30 cellular contexts compared by ENCODE assay signal in genomic region chr10:5917305-5917704, GRCh38.
"Had no signal": no experiment of that assay in that cellular context is flagged by ENCODE, and none has a peak within 500 bp of the region (broad histone marks: within the 10 kb centered on the region; RNA-seq: fewer than 3 reads in every experiment).

No MANE protein-coding gene starts in this region.

- FAIRE-seq: TTC549 had no signal

- H3K4me1 ChIP-seq: ascending aorta had no signal

- H3K4me3 ChIP-seq: ascending aorta, cardiac muscle cell had no signal

- H3K27me3 ChIP-seq: ascending aorta, cardiac muscle cell had no signal

- H3K27ac ChIP-seq: ascending aorta, cardiac muscle cell, VCaP had no signal

- DNase-seq: activated B cell treated with CpG ODN at 0.5 μM for 24 hours; activated CD4-positive, alpha-beta memory T cell treated with anti-CD3 and anti-CD28 coated beads, Interleukin-2, amount 10 ng/mL, durations not matched to agents 7 days and 5 days; activated CD4-positive, alpha-beta T cell treated with anti-CD3 and anti-CD28 coated beads for 4 hours; activated CD4-positive, alpha-beta T cell treated with anti-CD3 and anti-CD28 coated beads, Interleukin-2, amount 10 ng/mL, durations not matched to agents 24 days and 14 days; activated CD4-positive, alpha-beta T cell treated with anti-CD3 and anti-CD28 coated beads, Interleukin-2, amount 50 U/mL, for 1 hour; activated CD4-positive, alpha-beta T cell treated with anti-CD3 and anti-CD28 coated beads, Interleukin-2, amount 50 U/mL, for 4 hours; activated CD4-positive, CD25-positive, alpha-beta regulatory T cell treated with anti-CD3 and anti-CD28 coated beads, Interleukin-2, amount 50 U/mL, for 72 hours; activated CD8-positive, alpha-beta memory T cell treated with anti-CD3 and anti-CD28 coated beads for 24 hours; activated CD8-positive, alpha-beta memory T cell treated with anti-CD3 and anti-CD28 coated beads, Interleukin-2, amount 10 ng/mL, durations not matched to agents 7 days and 5 days; activated CD8-positive, alpha-beta memory T cell treated with anti-CD3 and anti-CD28 coated beads, Interleukin-2, amount 50 U/mL, for 48 hours; activated CD8-positive, alpha-beta T cell treated with anti-CD3 and anti-CD28 coated beads, Interleukin-2, amount 10 ng/mL, durations not matched to agents 7 days and 5 days; activated effector memory CD4-positive, alpha-beta T cell treated with Interleukin-2 at 50 U/mL for 16 hours; activated gamma-delta T cell; activated naive CD4-positive, alpha-beta T cell treated with anti-CD3 and anti-CD28 coated beads, Interleukin-2, amount 10 ng/mL, durations not matched to agents 7 days and 5 days; activated naive CD4-positive, alpha-beta T cell treated with Interleukin-2 at 50 U/mL for 16 hours; activated naive CD8-positive, alpha-beta T cell treated with anti-CD3 and anti-CD28 coated beads, Interleukin-2, amount 10 ng/mL, durations not matched to agents 7 days and 5 days; activated naive CD8-positive, alpha-beta T cell treated with anti-CD3 and anti-CD28 coated beads, Interleukin-2, amount 50 U/mL, for 24 hours; activated T-cell treated with anti-CD3 and anti-CD28 coated beads, Interleukin-2, amount 50 U/mL, for 1 hour; activated T-cell treated with anti-CD3 and anti-CD28 coated beads, Interleukin-2, amount 50 U/mL, for 4 hours; amygdala; anterior cingulate cortex; cerebellar nuclear complex; SW 1271; T-helper 1 cell; T-helper 2 cell; T-helper 9 cell had no signal

- H3K9me3 ChIP-seq: ascending aorta had no signal

- ATAC-seq: activated CD8-positive, alpha-beta memory T cell treated with anti-CD3 and anti-CD28 coated beads, Interleukin-2, amount 10 ng/mL, durations not matched to agents 7 days and 5 days; activated CD8-positive, alpha-beta T cell treated with anti-CD3 and anti-CD28 coated beads, Interleukin-2, amount 10 ng/mL, durations not matched to agents 7 days and 5 days; activated naive CD8-positive, alpha-beta T cell treated with anti-CD3 and anti-CD28 coated beads, Interleukin-2, amount 50 U/mL, for 24 hours; activated T-cell treated with anti-CD3 and anti-CD28 coated beads, Interleukin-2, amount 50 U/mL, for 4 hours had no signal
